34 cellular contexts compared by ENCODE assay signal in the genomic region with DNA sequence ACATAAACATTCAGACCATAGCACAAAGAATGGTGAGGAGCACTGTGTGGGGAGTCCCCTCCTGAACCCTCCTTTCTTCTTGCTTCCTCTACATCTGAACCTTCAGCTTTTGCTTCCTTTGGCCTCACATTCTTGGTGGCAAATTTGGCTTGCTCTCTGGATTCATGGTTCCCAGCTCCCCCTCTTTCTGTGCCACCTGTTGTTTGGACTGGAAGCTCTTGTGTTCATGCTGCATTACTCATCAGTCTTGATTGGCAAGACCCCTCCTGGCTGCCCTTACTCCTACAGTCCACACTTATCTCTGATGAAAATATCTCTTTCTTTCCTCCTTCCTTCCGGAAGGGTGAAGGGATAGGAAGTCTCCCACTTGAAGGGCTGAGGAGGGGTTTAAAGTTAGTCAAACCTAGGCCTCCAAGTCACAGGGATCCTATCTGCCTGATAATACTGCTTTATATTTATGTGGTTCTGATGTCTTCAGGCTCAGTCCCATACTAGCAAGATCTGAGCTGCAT.
"Had no signal": no experiment of that assay in that cellular context is flagged by ENCODE, and none has a peak within 500 bp of the region (broad histone marks: within the 10 kb centered on the region; RNA-seq: fewer than 3 reads in every experiment).

No MANE protein-coding gene starts in this region.

- H3K4me1 ChIP-seq: adrenal gland, body of pancreas, breast epithelium, Peyer's patch had no signal

- H3K27me3 ChIP-seq: adrenal gland, body of pancreas, breast epithelium, MG63, Peyer's patch had no signal

- DNase-seq: activated B cell treated with CpG ODN at 0.5 μM for 24 hours; activated CD4-positive, alpha-beta memory T cell treated with anti-CD3 and anti-CD28 coated beads for 36 hours; activated CD4-positive, alpha-beta T cell treated with anti-CD3 and anti-CD28 coated beads for 4 hours; activated CD4-positive, alpha-beta T cell treated with anti-CD3 and anti-CD28 coated beads, Interleukin-2, amount 50 U/mL, for 1 hour; activated CD4-positive, CD25-positive, alpha-beta regulatory T cell treated with anti-CD3 and anti-CD28 coated beads, Interleukin-2, amount 50 U/mL, for 72 hours; activated CD8-positive, alpha-beta memory T cell treated with anti-CD3 and anti-CD28 coated beads, Interleukin-2, amount 50 U/mL, for 4 hours; activated gamma-delta T cell treated with Interleukin-2 at 50 U/mL for 16 hours; activated naive CD4-positive, alpha-beta T cell treated with anti-CD3 and anti-CD28 coated beads for 36 hours; activated T-cell treated with anti-CD3 and anti-CD28 coated beads for 4 hours; activated T-cell treated with anti-CD3 and anti-CD28 coated beads, Interleukin-2, amount 50 U/mL, for 4 hours; adrenal gland; body of pancreas; Karpas-422; KBM-7; MG63; NCI-H1048; NCI-H1417; NCI-H187 treated with DMSO at 0.1 percent for 48 hours; NCI-H2081; NCI-H2171 treated with DMSO at 0.1 percent for 48 hours; NCI-H2227 treated with DMSO at 0.1 percent for 48 hours; NCI-H524 treated with DMSO at 0.1 percent for 48 hours; PC-3; Peyer's patch; RPMI8226; SHP77 treated with DMSO at 0.1 percent for 48 hours; T-cell; T-helper 2 cell; T-helper 9 cell had no signal

- H3K36me3 ChIP-seq: adrenal gland, breast epithelium, MG63, Peyer's patch had no signal

- H3K27ac ChIP-seq: adrenal gland, body of pancreas, breast epithelium, Peyer's patch, VCaP had no signal

- H3K4me3 ChIP-seq: adrenal gland, body of pancreas, breast epithelium, MG63, Peyer's patch had no signal

- FAIRE-seq: astrocyte had no signal

- H3K9me3 ChIP-seq: adrenal gland, body of pancreas, breast epithelium, MG63, Peyer's patch had no signal

- ATAC-seq: activated naive CD4-positive, alpha-beta T cell treated with anti-CD3 and anti-CD28 coated beads, Interleukin-2, amount 50 U/mL, for 72 hours; activated T-cell treated with anti-CD3 and anti-CD28 coated beads, Interleukin-2, amount 50 U/mL, for 4 hours; body of pancreas; PC-3; SK-N-SH treated with all-trans-retinoic acid at 6 μM for 48 hours; T-cell had no signal
